In genomic region chr7:142300689-142301088, GRCh38 we compare ENCODE assay signal across 9 cellular contexts. TPM values are rescaled to one million over a fixed set of nuclear protein-coding genes. Genes with fewer than 3 reads are reported as not detected.
DNase-seq lines count a peak whose midpoint lies in the region; ATAC-seq and TF ChIP-seq lines count a peak whose summit lies in the region.
"Had no signal": no experiment of that assay in that cellular context is flagged by ENCODE, and none has a peak within 500 bp of the region (broad histone marks: within the 10 kb centered on the region; RNA-seq: fewer than 3 reads in every experiment).

No MANE protein-coding gene starts in this region.

- intact Hi-C loops in sciatic nerve (cut with DNase I), result no loop called here

- ATAC-seq in sciatic nerve, result no peak

- no peak overlapping the region for H3K4me3 ChIP-seq in astrocyte of the spinal cord (ENCODE audit: low read depth, low read length)

- DNase-seq in NCI-H2171 treated with DMSO at 0.1 percent for 48 hours (lab: John Stamatoyannopoulos, UW) (peak; percentile 14), NCI-H2171 (lab: John Stamatoyannopoulos, UW) (no peak), NCI-H69 (lab: John Stamatoyannopoulos, UW) (peak; percentile 75), astrocyte of the spinal cord (ENCODE audit: low read depth, low spot score) (no peak), glomerular visceral epithelial cell (ENCODE audit: extremely low spot score) (no peak), KG1 (lab: John Stamatoyannopoulos, UW) (no peak), sciatic nerve (ENCODE audit: low spot score) (no peak)
- peak; percentile 23 to 41 for DNase-seq in stimulated activated CD4-positive, alpha-beta T cell treated with anti-CD3 and anti-CD28 coated beads, Interleukin-15, amount 100 ng/mL, for 48 hours (ENCODE audit: low read depth in 2 of 2)
- DNase-seq: NCI-H1048 had no signal

- in situ Hi-C loops in astrocyte of the spinal cord (cut with HindIII; ENCODE audit: low sequenced_read_pairs), result no loop called here

- peak; percentile 21 for TF ChIP-seq CTCF in astrocyte of the spinal cord (IDR thresholded peaks at IDR 0.05; ENCODE audit: low read depth, low read length)

RNA-seq across cellular contexts. Expression of gene PRSS58, which starts 42.8 kb away (rescaled TPM):
- not detected for total RNA-seq in sciatic nerve

Comparison
In these comparisons a context has a peak if more than half of its experiments do, and no peak if none do; other contexts are left out.
1. DNase-seq: peak in NCI-H2171 treated with DMSO at 0.1 percent for 48 hours (single experiment), NCI-H69 (single experiment) and stimulated activated CD4-positive, alpha-beta T cell treated with anti-CD3 and anti-CD28 coated beads, Interleukin-15, amount 100 ng/mL, for 48 hours (2 of 2); none in NCI-H2171 (single experiment), astrocyte of the spinal cord (single experiment), glomerular visceral epithelial cell (single experiment), KG1 (single experiment) and sciatic nerve (single experiment).